17 cellular contexts compared by ENCODE assay signal in genomic region chr6:156969233-156969632, GRCh38.
DNase-seq lines count a peak whose midpoint lies in the region; ATAC-seq, FAIRE-seq and TF ChIP-seq lines count a peak whose summit lies in the region.
"Had no signal": no experiment of that assay in that cellular context is flagged by ENCODE, and none has a peak within 500 bp of the region (broad histone marks: within the 10 kb centered on the region; RNA-seq: fewer than 3 reads in every experiment).

No MANE protein-coding gene starts in this region.

- TF ChIP-seq EP300 in HepG2 (IDR thresholded peaks at IDR 0.05; ENCODE audit: low read depth in 2 of 2, low read length in 2 of 2) (no peak), HepG2 (CRISPR knock-in tag; IDR thresholded peaks at IDR 0.05; ENCODE audit: borderline replicate concordance) (no peak)

- no peaks in the 10 kb centered on the region for H3K27me3 Mint-ChIP-seq in activated B cell treated with CpG ODN at 0.5 μM for 24 hours
- H3K27me3 Mint-ChIP-seq in nephron progenitor cell (ENCODE audit: low read depth, poor library complexity) = no peaks in the 10 kb centered on the region
- H3K27me3 Mint-ChIP-seq: CD4-positive, CD25-positive, alpha-beta regulatory T cell had no signal

- no peak overlapping the region for H2AFZ ChIP-seq in HepG2 (ENCODE audit: low read length)

- POLR2A ChIA-PET in HepG2 (lab: Yijun Ruan, JAX) = no interaction called here
- POLR2A ChIA-PET in activated B cell treated with CpG ODN at 0.5 μM for 24 hours (lab: Charles Lee) = interaction anchor here (0.6 to 0.7 kb wide), 4 partner anchors 18 to 245 kb away, joined by 4 to 8 read pairs (median 6); no protein-coding TSS in a partner anchor

- peak overlapping the region; percentile 53 for H3K27ac Mint-ChIP-seq in activated B cell treated with CpG ODN at 0.5 μM for 24 hours
- H3K27ac Mint-ChIP-seq in nephron progenitor cell = peak overlapping the region; percentile 49
- H3K27ac Mint-ChIP-seq: CD4-positive, CD25-positive, alpha-beta regulatory T cell had no signal

- WGBS in HepG2 (ENCODE audit: low lambda C conversion rate) = 96% methylated on average over 5 of the region's 5 CpGs
- 89% methylated on average over 3 of the region's 5 CpGs for WGBS in right lobe of liver (ENCODE audit: insufficient coverage, low coverage, low lambda C conversion rate, missing lambda C conversion rate)
- 90 to 99% (median 97%) methylated on average over 5 of the region's 5 CpGs for WGBS in small intestine, 3 donors

- peaks cover 22% of the 10 kb centered on the region for H3K4me1 ChIP-seq in HepG2 (ENCODE audit: insufficient read depth, low read length)
- H3K4me1 ChIP-seq in right lobe of liver = peaks cover 0 to 19% (median 3%) of the 10 kb centered on the region in 4 donors
- peaks cover 2 to 6% of the 10 kb centered on the region in 2 donors for H3K4me1 ChIP-seq in small intestine (ENCODE audit: control insufficient read depth in 2 of 2, insufficient read depth in 1 of 2, low read depth in 1 of 2, low read length in 1 of 2)

- H3K9ac ChIP-seq in HepG2 (ENCODE audit: insufficient read depth, low read depth, low read length) = no peak overlapping the region

- H3K27ac ChIP-seq in HepG2 (ENCODE audit: extremely low read length, insufficient read depth, low read length) (no peak overlapping the region), right lobe of liver (no peak overlapping the region), small intestine (ENCODE audit: low read depth in 1 of 2, low read length in 1 of 2) (no peak overlapping the region), caudate nucleus (ENCODE audit: low read depth, low read length) (no peak overlapping the region)

- H3K36me3 ChIP-seq in HepG2 (replicated peaks in 1 of 2; ENCODE audit: control insufficient read depth in 1 of 2, insufficient read depth in 2 of 2, low read length in 2 of 2) (no peaks in the 10 kb centered on the region), right lobe of liver (no peaks in the 10 kb centered on the region), small intestine (ENCODE audit: control insufficient read depth in 2 of 2, insufficient read depth in 2 of 2, low read length in 2 of 2) (no peaks in the 10 kb centered on the region)
- H3K36me3 ChIP-seq: BE2C had no signal

- TF ChIP-seq POLR2A in HepG2 (IDR thresholded peaks at IDR 0.05; ENCODE audit: insufficient read depth in 1 of 2, low read depth in 2 of 2, low read length in 2 of 2) = no peak
- no peak for TF ChIP-seq POLR2A in right lobe of liver (IDR thresholded peaks at IDR 0.05)

- BruUV-seq in HepG2 (replicated peaks; lab: Mats Ljungman, UMichigan) = no TSS peak

- H3K4me2 ChIP-seq in HepG2 (ENCODE audit: low read depth, low read length) = no peak overlapping the region

- peaks cover 2% of the 10 kb centered on the region for H3K9me3 Mint-ChIP-seq in activated B cell treated with CpG ODN at 0.5 μM for 24 hours
- no peaks in the 10 kb centered on the region for H3K9me3 Mint-ChIP-seq in nephron progenitor cell
- H3K9me3 Mint-ChIP-seq: CD4-positive, CD25-positive, alpha-beta regulatory T cell had no signal

- no peak; the same call in 2 of the 3 replicates for ATAC-seq in HepG2
- no peak for ATAC-seq in right lobe of liver
- ATAC-seq in activated B cell treated with CpG ODN at 0.5 μM for 24 hours (ENCODE audit: low read depth) = peak; percentile 50

- peaks cover 15% of the 10 kb centered on the region; the same call in 1 of the 2 replicates for H4K20me1 ChIP-seq in HepG2 (ENCODE audit: insufficient read depth, low read length)

- H3K4me3 ChIP-seq in HepG2 (replicated peaks in 1 of 3; ENCODE audit: insufficient read depth in 1 of 3, low read depth in 2 of 3, low read length in 3 of 3) = no peak overlapping the region
- H3K4me3 ChIP-seq in right lobe of liver = no peak overlapping the region
- H3K4me3 ChIP-seq in small intestine (ENCODE audit: low read depth in 1 of 2, low read length in 2 of 2) = no peak overlapping the region

- no peak for TF ChIP-seq RAD21 in HepG2 (CRISPR knock-in tag; IDR thresholded peaks at IDR 0.05)

- CTCF ChIA-PET in HepG2 (lab: Yijun Ruan, JAX; ENCODE audit: low intra/inter-chr PET ratio, low total read pairs) = no interaction called here
- CTCF ChIA-PET in activated B cell treated with CpG ODN at 0.5 μM for 24 hours (lab: Charles Lee) = interaction anchor here (0.9 kb wide), 1 partner anchor 51 kb away, joined by 3 read pairs; no protein-coding TSS in a partner anchor

- TF ChIP-seq CTCF in HepG2 (CRISPR knock-in tag; IDR thresholded peaks at IDR 0.05) (no peak), right lobe of liver (IDR thresholded peaks at IDR 0.05) (no peak), activated B cell treated with CpG ODN at 0.5 μM for 24 hours (IDR thresholded peaks at IDR 0.05) (no peak), nephron progenitor cell (IDR thresholded peaks at IDR 0.05) (no peak)

- H3K9me3 ChIP-seq in HepG2 (ENCODE audit: low read length) (no peaks in the 10 kb centered on the region), right lobe of liver (no peaks in the 10 kb centered on the region), small intestine (ENCODE audit: control insufficient read depth, low read depth) (no peaks in the 10 kb centered on the region)
- H3K9me3 ChIP-seq: BE2C had no signal

- H3K27me3 ChIP-seq in HepG2 (ENCODE audit: control insufficient read depth in 1 of 2, insufficient read depth in 2 of 2, low read length in 2 of 2) (no peaks in the 10 kb centered on the region), right lobe of liver (no peaks in the 10 kb centered on the region), small intestine (ENCODE audit: control insufficient read depth in 2 of 2, insufficient read depth in 2 of 2, low read length in 2 of 2) (no peaks in the 10 kb centered on the region)
- H3K27me3 ChIP-seq: BE2C had no signal

- H3K79me2 ChIP-seq in HepG2 (ENCODE audit: insufficient read depth, low read length) = peaks cover 61% of the 10 kb centered on the region

- FAIRE-seq in HepG2 (lab: Jason Lieb, UNC) = no peak
- no peak for FAIRE-seq in small intestine (lab: Jason Lieb, UNC)

- in situ Hi-C loops in HepG2 (cut with HindIII; ENCODE audit: extremely low pct_ligation_motif_present, low pct_unique_long_range_greater_than_20kb) = no loop called here

- no peak overlapping the region for H3K4me3 Mint-ChIP-seq in activated B cell treated with CpG ODN at 0.5 μM for 24 hours
- no peak overlapping the region for H3K4me3 Mint-ChIP-seq in nephron progenitor cell

- H3K36me3 Mint-ChIP-seq in activated B cell treated with CpG ODN at 0.5 μM for 24 hours (ENCODE audit: low read depth) (no peaks in the 10 kb centered on the region), nephron progenitor cell (ENCODE audit: low read depth) (no peaks in the 10 kb centered on the region)

- peaks cover 73% of the 10 kb centered on the region for H3K4me1 Mint-ChIP-seq in activated B cell treated with CpG ODN at 0.5 μM for 24 hours
- H3K4me1 Mint-ChIP-seq in nephron progenitor cell = peaks cover 60% of the 10 kb centered on the region

- DNase-seq in HepG2 (ENCODE audit: low spot score) (no peak), right lobe of liver (no peak), activated B cell treated with CpG ODN at 0.5 μM for 24 hours (no peak), nephron progenitor cell (no peak), SK-N-DZ (ENCODE audit: low spot score) (no peak), small intestine (no peak), caudate nucleus (lab: John Stamatoyannopoulos, UW) (no peak)
- DNase-seq: BE2C; CD4-positive, CD25-positive, alpha-beta regulatory T cell; DMS53; HCEC 1CT; NCI-H187 treated with DMSO at 0.1 percent for 48 hours; NCI-H2227 treated with DMSO at 0.1 percent for 48 hours; NCI-H510A treated with DMSO at 0.1 percent for 48 hours; NCI-H774; RPMI8226; SIG-M5 had no signal

- intact Hi-C loops in HepG2 (cut with micrococcal nuclease; ENCODE audit: unreplicated experiment) = no loop called here
- intact Hi-C loops in right lobe of liver (cut with DNase I) = no loop called here
- intact Hi-C loops in activated B cell treated with CpG ODN at 0.5 μM for 24 hours (cut with micrococcal nuclease) = no loop called here

TF ChIP-seq in HepG2, 621 proteins besides CTCF, POLR2A, EP300 and RAD21:
- TF ChIP-seq MNT (IDR thresholded peaks at IDR 0.05) = peak; percentile 38; the same call in 1 of the 2 replicates
- TF ChIP-seq GLMP (CRISPR knock-in tag; IDR thresholded peaks at IDR 0.05; ENCODE audit: borderline replicate concordance) = no peak
TF ChIP-seq in HepG2: peak in this region for 1.
